In the genomic region with DNA sequence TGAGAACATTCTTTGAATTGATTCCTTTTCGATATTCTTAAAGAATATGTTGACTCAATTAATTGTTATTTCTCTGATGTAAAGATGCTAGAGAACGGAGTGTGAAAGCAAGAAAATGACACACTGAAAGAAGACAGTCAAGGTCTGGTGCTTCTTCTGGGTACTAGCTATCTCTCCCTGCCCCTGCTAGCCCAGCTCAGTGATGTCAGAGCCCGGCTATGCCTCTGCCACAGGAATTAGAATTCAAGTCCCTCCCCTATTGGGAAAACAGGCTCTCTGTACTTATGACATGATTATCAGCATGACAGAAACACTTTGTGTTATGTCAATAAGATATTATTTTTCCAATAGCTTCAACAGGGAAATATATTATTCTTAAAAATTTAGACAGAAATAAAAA, we compare ENCODE assay signal across 30 cellular contexts.
"Had no signal": no experiment of that assay in that cellular context is flagged by ENCODE, and none has a peak within 500 bp of the region (broad histone marks: within the 10 kb centered on the region; RNA-seq: fewer than 3 reads in every experiment).

No MANE protein-coding gene starts in this region.

- H3K4me2 ChIP-seq: neural progenitor cell, smooth muscle cell had no signal

- H3K79me2 ChIP-seq: parathyroid adenoma had no signal

- ATAC-seq: left colon; left lung; lower lobe of right lung; natural killer cell; psoas muscle; right lobe of liver; stimulated activated memory B cell treated with anti-CD40 and anti-IgM and Interleukin-4, amounts not matched to agents 10 μg/mL and 1 μg/mL and 100 μg/mL, for 72 hours; stimulated activated naive CD8-positive, alpha-beta T cell treated with anti-CD3 and anti-CD28 coated beads, Interleukin-15, amount 100 ng/mL, for 72 hours had no signal

- H3K4me3 ChIP-seq: left lung, lower lobe of right lung, neural progenitor cell, psoas muscle, right atrium auricular region, right lobe of liver, smooth muscle cell, tibial nerve, uterus had no signal

- FAIRE-seq: keratinocyte had no signal

- H3K4me1 ChIP-seq: left lung, lower lobe of right lung, neural progenitor cell, parathyroid adenoma, psoas muscle, right atrium auricular region, tibial nerve, uterus had no signal

- H3K27me3 ChIP-seq: left lung, neural progenitor cell, neutrophil, right atrium auricular region, right lobe of liver, tibial nerve, uterus had no signal

- H2AFZ ChIP-seq: neural progenitor cell, parathyroid adenoma had no signal

- DNase-seq: hypothalamus; immature natural killer cell; kidney glomerular epithelial cell; left colon; left lung; lower lobe of right lung; mammary epithelial cell; mesenchymal stem cell; naive B cell; natural killer cell; nephron progenitor cell; occipital lobe; psoas muscle; right lobe of liver; stimulated activated CD4-positive, alpha-beta T cell treated with anti-CD3 and anti-CD28 coated beads, Interleukin-1b, Interleukin-23, amount 100 ng/mL, for 48 hours; stimulated activated CD4-positive, alpha-beta T cell treated with anti-CD3 and anti-CD28 coated beads, Interleukin-2, amount 100 ng/mL, for 48 hours; stimulated activated CD4-positive, alpha-beta T cell treated with anti-CD3 and anti-CD28 coated beads, Interleukin-4, amount 100 ng/mL, for 4 hours; stimulated activated CD8-positive, alpha-beta memory T cell treated with anti-CD3 and anti-CD28 coated beads, Interleukin-4, amount 100 ng/mL, for 48 hours; stimulated activated naive CD4-positive, alpha-beta T cell treated with Interleukin-2 at 50 U/mL for 16 hours; stimulated activated naive CD8-positive, alpha-beta T cell treated with anti-CD3 and anti-CD28 coated beads, Interleukin-15, amount 100 ng/mL, for 72 hours; substantia nigra; uterus had no signal

- H3K27ac ChIP-seq: left lung, lower lobe of right lung, neural progenitor cell, neutrophil, parathyroid adenoma, psoas muscle, right atrium auricular region, right lobe of liver, tibial nerve, uterus had no signal

- H3K9ac ChIP-seq: neural progenitor cell, parathyroid adenoma had no signal

- H3K9me3 ChIP-seq: lower lobe of right lung, neutrophil, psoas muscle, right lobe of liver, uterus had no signal

- H3K36me3 ChIP-seq: left lung, lower lobe of right lung, neural progenitor cell, neutrophil, right atrium auricular region, right lobe of liver, tibial nerve, uterus had no signal
